In the genomic region with DNA sequence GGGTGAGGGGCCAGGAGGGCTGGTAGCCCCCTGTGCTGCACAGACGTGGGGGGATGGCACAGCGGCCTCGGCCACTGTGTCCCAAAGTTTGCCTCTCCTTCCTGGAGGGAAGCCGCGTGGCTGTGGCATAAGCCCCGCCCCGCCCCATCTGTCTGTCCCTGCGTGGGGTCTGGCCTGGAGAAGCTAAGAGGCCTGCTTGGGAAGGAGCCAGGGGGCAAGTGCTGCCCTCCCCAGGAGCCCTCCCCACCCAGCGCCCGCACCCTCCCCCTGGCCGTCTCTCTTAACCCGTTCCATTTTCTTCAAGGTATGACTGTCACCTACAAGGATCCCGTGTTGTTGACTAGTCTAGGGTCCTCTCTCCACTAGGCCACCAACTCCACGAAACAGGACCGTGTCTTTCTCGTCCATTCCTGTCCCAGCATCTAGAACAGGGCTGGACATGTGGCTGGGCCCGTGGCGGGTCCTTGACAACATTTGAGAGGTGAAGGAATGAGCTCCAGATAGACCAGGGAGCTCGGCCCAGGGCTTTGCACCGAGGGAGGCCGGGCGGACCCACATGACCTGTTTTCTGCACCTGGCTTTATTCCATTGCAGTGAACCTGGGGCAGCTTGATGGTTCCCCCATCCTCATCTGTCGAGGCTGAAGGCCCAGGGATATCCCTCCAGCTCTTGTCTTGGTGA, we compare ENCODE assay signal across 1 cellular context.
TF ChIP-seq lines count a peak whose summit lies in the region.

No MANE protein-coding gene starts in this region.

TF ChIP-seq in HepG2, 621 proteins besides CTCF, POLR2A, EP300 and RAD21 (continued from another document):
- TF ChIP-seq ZNF430 (CRISPR knock-in tag; IDR thresholded peaks at IDR 0.05) (no peak), KLF11 (CRISPR knock-in tag; IDR thresholded peaks at IDR 0.05) (no peak), SKI (IDR thresholded peaks at IDR 0.05; ENCODE audit: partially characterized antibody) (no peak), CCAR2 (optimal IDR thresholded peaks at IDR 0.05; ENCODE audit: low read depth, low read length) (no peak), NCOR1 (IDR thresholded peaks at IDR 0.05; ENCODE audit: borderline replicate concordance, low read length) (no peak), ZFP90 (CRISPR knock-in tag; IDR thresholded peaks at IDR 0.05; ENCODE audit: borderline replicate concordance) (no peak), PHB2 (IDR thresholded peaks at IDR 0.05; ENCODE audit: partially characterized antibody) (no peak), ZNF674 (CRISPR knock-in tag; IDR thresholded peaks at IDR 0.05; ENCODE audit: low read depth) (no peak), ZNF331 (CRISPR knock-in tag; IDR thresholded peaks at IDR 0.05) (no peak), ZZZ3 (CRISPR knock-in tag; IDR thresholded peaks at IDR 0.05; ENCODE audit: borderline replicate concordance) (no peak), PTBP1 (IDR thresholded peaks at IDR 0.05; ENCODE audit: low read depth, low read length, poor library complexity, severe bottlenecking) (no peak), JARID2 (CRISPR knock-in tag; IDR thresholded peaks at IDR 0.05; ENCODE audit: insufficient replicate concordance) (no peak)
- TF ChIP-seq, protein P1, sequence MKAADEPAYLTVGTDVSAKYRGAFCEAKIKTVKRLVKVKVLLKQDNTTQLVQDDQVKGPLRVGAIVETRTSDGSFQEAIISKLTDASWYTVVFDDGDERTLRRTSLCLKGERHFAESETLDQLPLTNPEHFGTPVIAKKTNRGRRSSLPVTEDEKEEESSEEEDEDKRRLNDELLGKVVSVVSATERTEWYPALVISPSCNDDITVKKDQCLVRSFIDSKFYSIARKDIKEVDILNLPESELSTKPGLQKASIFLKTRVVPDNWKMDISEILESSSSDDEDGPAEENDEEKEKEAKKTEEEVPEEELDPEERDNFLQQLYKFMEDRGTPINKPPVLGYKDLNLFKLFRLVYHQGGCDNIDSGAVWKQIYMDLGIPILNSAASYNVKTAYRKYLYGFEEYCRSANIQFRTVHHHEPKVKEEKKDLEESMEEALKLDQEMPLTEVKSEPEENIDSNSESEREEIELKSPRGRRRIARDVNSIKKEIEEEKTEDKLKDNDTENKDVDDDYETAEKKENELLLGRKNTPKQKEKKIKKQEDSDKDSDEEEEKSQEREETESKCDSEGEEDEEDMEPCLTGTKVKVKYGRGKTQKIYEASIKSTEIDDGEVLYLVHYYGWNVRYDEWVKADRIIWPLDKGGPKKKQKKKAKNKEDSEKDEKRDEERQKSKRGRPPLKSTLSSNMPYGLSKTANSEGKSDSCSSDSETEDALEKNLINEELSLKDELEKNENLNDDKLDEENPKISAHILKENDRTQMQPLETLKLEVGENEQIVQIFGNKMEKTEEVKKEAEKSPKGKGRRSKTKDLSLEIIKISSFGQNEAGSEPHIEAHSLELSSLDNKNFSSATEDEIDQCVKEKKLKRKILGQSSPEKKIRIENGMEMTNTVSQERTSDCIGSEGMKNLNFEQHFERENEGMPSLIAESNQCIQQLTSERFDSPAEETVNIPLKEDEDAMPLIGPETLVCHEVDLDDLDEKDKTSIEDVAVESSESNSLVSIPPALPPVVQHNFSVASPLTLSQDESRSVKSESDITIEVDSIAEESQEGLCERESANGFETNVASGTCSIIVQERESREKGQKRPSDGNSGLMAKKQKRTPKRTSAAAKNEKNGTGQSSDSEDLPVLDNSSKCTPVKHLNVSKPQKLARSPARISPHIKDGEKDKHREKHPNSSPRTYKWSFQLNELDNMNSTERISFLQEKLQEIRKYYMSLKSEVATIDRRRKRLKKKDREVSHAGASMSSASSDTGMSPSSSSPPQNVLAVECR (CRISPR knock-in tag; IDR thresholded peaks at IDR 0.05; ENCODE audit: borderline replicate concordance): no peak
- TF ChIP-seq, protein P2, sequence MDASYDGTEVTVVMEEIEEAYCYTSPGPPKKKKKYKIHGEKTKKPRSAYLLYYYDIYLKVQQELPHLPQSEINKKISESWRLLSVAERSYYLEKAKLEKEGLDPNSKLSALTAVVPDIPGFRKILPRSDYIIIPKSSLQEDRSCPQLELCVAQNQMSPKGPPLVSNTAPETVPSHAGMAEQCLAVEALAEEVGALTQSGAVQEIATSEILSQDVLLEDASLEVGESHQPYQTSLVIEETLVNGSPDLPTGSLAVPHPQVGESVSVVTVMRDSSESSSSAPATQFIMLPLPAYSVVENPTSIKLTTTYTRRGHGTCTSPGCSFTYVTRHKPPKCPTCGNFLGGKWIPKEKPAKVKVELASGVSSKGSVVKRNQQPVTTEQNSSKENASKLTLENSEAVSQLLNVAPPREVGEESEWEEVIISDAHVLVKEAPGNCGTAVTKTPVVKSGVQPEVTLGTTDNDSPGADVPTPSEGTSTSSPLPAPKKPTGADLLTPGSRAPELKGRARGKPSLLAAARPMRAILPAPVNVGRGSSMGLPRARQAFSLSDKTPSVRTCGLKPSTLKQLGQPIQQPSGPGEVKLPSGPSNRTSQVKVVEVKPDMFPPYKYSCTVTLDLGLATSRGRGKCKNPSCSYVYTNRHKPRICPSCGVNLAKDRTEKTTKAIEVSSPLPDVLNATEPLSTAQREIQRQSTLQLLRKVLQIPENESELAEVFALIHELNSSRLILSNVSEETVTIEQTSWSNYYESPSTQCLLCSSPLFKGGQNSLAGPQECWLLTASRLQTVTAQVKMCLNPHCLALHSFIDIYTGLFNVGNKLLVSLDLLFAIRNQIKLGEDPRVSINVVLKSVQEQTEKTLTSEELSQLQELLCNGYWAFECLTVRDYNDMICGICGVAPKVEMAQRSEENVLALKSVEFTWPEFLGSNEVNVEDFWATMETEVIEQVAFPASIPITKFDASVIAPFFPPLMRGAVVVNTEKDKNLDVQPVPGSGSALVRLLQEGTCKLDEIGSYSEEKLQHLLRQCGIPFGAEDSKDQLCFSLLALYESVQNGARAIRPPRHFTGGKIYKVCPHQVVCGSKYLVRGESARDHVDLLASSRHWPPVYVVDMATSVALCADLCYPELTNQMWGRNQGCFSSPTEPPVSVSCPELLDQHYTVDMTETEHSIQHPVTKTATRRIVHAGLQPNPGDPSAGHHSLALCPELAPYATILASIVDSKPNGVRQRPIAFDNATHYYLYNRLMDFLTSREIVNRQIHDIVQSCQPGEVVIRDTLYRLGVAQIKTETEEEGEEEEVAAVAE (CRISPR knock-in tag; IDR thresholded peaks at IDR 0.05; ENCODE audit: borderline replicate concordance): no peak
- TF ChIP-seq, protein P3, sequence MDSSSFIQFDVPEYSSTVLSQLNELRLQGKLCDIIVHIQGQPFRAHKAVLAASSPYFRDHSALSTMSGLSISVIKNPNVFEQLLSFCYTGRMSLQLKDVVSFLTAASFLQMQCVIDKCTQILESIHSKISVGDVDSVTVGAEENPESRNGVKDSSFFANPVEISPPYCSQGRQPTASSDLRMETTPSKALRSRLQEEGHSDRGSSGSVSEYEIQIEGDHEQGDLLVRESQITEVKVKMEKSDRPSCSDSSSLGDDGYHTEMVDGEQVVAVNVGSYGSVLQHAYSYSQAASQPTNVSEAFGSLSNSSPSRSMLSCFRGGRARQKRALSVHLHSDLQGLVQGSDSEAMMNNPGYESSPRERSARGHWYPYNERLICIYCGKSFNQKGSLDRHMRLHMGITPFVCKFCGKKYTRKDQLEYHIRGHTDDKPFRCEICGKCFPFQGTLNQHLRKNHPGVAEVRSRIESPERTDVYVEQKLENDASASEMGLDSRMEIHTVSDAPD (CRISPR knock-in tag; IDR thresholded peaks at IDR 0.05): no peak
